ENCODE assay signal across 25 cellular contexts in genomic region chr6:82750570-82750969, GRCh38.
DNase-seq lines count a peak whose midpoint lies in the region; ATAC-seq and TF ChIP-seq lines count a peak whose summit lies in the region.
"Had no signal": no experiment of that assay in that cellular context is flagged by ENCODE, and none has a peak within 500 bp of the region (broad histone marks: within the 10 kb centered on the region; RNA-seq: fewer than 3 reads in every experiment).

No MANE protein-coding gene starts in this region.

- no peak overlapping the region for H4K91ac ChIP-seq in mesenchymal stem cell (ENCODE audit: low read length)

- no peak for ATAC-seq in GM18519 (IDR thresholded peaks at IDR 0.05; ENCODE audit: low FRiP score, unreplicated experiment)
- ATAC-seq: stimulated activated naive CD8-positive, alpha-beta T cell treated with anti-CD3 and anti-CD28 coated beads, Interleukin-15, amount 100 ng/mL, for 72 hours had no signal

- no peak overlapping the region for H3K18ac ChIP-seq in mesenchymal stem cell (ENCODE audit: low read depth in 1 of 2, low read length in 2 of 2)

- H3K27ac ChIP-seq in mesenchymal stem cell (ENCODE audit: low read length, poor library complexity, severe bottlenecking) (peak overlapping the region; percentile 26), spleen (no peak overlapping the region), mammary epithelial cell (ENCODE audit: insufficient read depth, low read depth, low read length) (no peak overlapping the region)
- H3K27ac ChIP-seq: esophagus squamous epithelium, hepatocyte, parathyroid adenoma had no signal

- H2AFZ ChIP-seq in mesenchymal stem cell (ENCODE audit: low read depth, low read length) (no peak overlapping the region), mammary epithelial cell (ENCODE audit: low read depth, low read length) (no peak overlapping the region)
- H2AFZ ChIP-seq: hepatocyte, parathyroid adenoma had no signal

- no peak overlapping the region for H3K4ac ChIP-seq in mesenchymal stem cell (ENCODE audit: low read depth in 1 of 2, low read length in 2 of 2)

- no peaks in the 10 kb centered on the region for H3K27me3 ChIP-seq in mesenchymal stem cell (ENCODE audit: control insufficient read depth in 1 of 2, insufficient read depth in 1 of 2, low read length in 2 of 2)
- no peaks in the 10 kb centered on the region for H3K27me3 ChIP-seq in spleen (replicated peaks in 1 of 7)
- H3K27me3 ChIP-seq in mammary epithelial cell (ENCODE audit: insufficient read depth, low read length): peaks cover 8% of the 10 kb centered on the region
- H3K27me3 ChIP-seq: esophagus squamous epithelium, hepatocyte had no signal

- H2BK5ac ChIP-seq in mesenchymal stem cell (ENCODE audit: low read depth, low read length, poor library complexity, severe bottlenecking): no peak overlapping the region

- H4K20me1 ChIP-seq in mammary epithelial cell (ENCODE audit: insufficient read depth, low read length): no peaks in the 10 kb centered on the region

- no peak overlapping the region for H2BK120ac ChIP-seq in mesenchymal stem cell (ENCODE audit: low read depth, low read length)

- H2BK12ac ChIP-seq in mesenchymal stem cell (ENCODE audit: low read length in 2 of 2): no peak overlapping the region

- dilution Hi-C loops in mammary epithelial cell (cut with HindIII; ENCODE audit: low sequenced_read_pairs): no loop called here

- no peaks in the 10 kb centered on the region for H3K79me1 ChIP-seq in mesenchymal stem cell (replicated peaks; ENCODE audit: low read length, poor library complexity, severe bottlenecking)

- no peak overlapping the region for H3K4me2 ChIP-seq in mesenchymal stem cell (ENCODE audit: low read length, poor library complexity, severe bottlenecking)
- H3K4me2 ChIP-seq in mammary epithelial cell (ENCODE audit: insufficient read depth, low read depth, low read length): no peak overlapping the region
- H3K4me2 ChIP-seq: hepatocyte had no signal

- H3K36me3 ChIP-seq in mesenchymal stem cell (ENCODE audit: control insufficient read depth in 1 of 2, insufficient read depth in 2 of 2, low read depth in 1 of 2, low read length in 2 of 2) (no peaks in the 10 kb centered on the region), spleen (no peaks in the 10 kb centered on the region), mammary epithelial cell (ENCODE audit: insufficient read depth, low read length) (no peaks in the 10 kb centered on the region)
- H3K36me3 ChIP-seq: esophagus squamous epithelium had no signal

- CTCF ChIA-PET in mammary epithelial cell (lab: Charles Lee; ENCODE audit: low non-redundant PET): no interaction called here

- no peak overlapping the region for H2AK5ac ChIP-seq in mesenchymal stem cell (ENCODE audit: low read length, severe bottlenecking)

- H3K4me1 ChIP-seq in mesenchymal stem cell (ENCODE audit: control insufficient read depth, insufficient read depth, low read depth, low read length) (no peaks in the 10 kb centered on the region), spleen (no peaks in the 10 kb centered on the region), mammary epithelial cell (ENCODE audit: insufficient read depth, low read length) (no peaks in the 10 kb centered on the region)
- H3K4me1 ChIP-seq: esophagus squamous epithelium, parathyroid adenoma had no signal

- no peak overlapping the region for H4K8ac ChIP-seq in mesenchymal stem cell (ENCODE audit: low read length)

- TF ChIP-seq POLR2A in spleen (IDR thresholded peaks at IDR 0.05): no peak

- no peak overlapping the region for H3K14ac ChIP-seq in mesenchymal stem cell (ENCODE audit: low read length in 2 of 2)

- H3K4me3 ChIP-seq in mesenchymal stem cell (ENCODE audit: insufficient read depth in 1 of 2, low read depth in 1 of 2, low read length in 2 of 2): no peak overlapping the region
- no peak overlapping the region for H3K4me3 ChIP-seq in spleen
- no peak overlapping the region for H3K4me3 ChIP-seq in mammary epithelial cell (replicated peaks in 1 of 3; ENCODE audit: insufficient read depth in 1 of 3, low read depth in 2 of 3, low read length in 3 of 3)
- H3K4me3 ChIP-seq: esophagus squamous epithelium, hepatocyte, lung had no signal

- no peak overlapping the region for H2BK15ac ChIP-seq in mesenchymal stem cell (ENCODE audit: low read depth, poor library complexity, severe bottlenecking)

- no peak overlapping the region for H3K23ac ChIP-seq in mesenchymal stem cell (ENCODE audit: low read length in 2 of 2)

- peak; percentile 31 for DNase-seq in AG08396 (ENCODE audit: low spot score)
- peak; percentile 40 for DNase-seq in HCEC 1CT
- DNase-seq in astrocyte of the hippocampus (ENCODE audit: low read depth, low spot score): peak; percentile 68
- DNase-seq in mesenchymal stem cell: no peak
- no peak for DNase-seq in spleen
- no peak for DNase-seq in mammary epithelial cell
- no peak for DNase-seq in NCI-H2081 (lab: John Stamatoyannopoulos, UW)
- DNase-seq: activated CD4-positive, alpha-beta T cell treated with anti-CD3 and anti-CD28 coated beads, Interleukin-2, amount 10 ng/mL, durations not matched to agents 7 days and 5 days; activated CD8-positive, alpha-beta memory T cell treated with anti-CD3 and anti-CD28 coated beads, Interleukin-2, amount 50 U/mL, for 4 hours; activated effector memory CD4-positive, alpha-beta T cell treated with anti-CD3 and anti-CD28 coated beads, Interleukin-2, amount 50 U/mL, for 16 hours; CD4-positive, alpha-beta memory T cell; effector memory CD4-positive, alpha-beta T cell; esophagus squamous epithelium; islet precursor cell; Karpas-422; NCI-H1105 treated with DMSO at 0.1 percent for 48 hours; NCI-H2107; NCI-H524 treated with DMSO at 0.1 percent for 48 hours; SHP77 treated with DMSO at 0.1 percent for 48 hours; stimulated activated CD4-positive, alpha-beta T cell treated with anti-CD3 and anti-CD28 coated beads, Interleukin-2, amount 100 ng/mL, for 48 hours; stimulated activated naive CD8-positive, alpha-beta T cell treated with anti-CD3 and anti-CD28 coated beads, Interleukin-15, amount 100 ng/mL, for 72 hours had no signal

- TF ChIP-seq CTCF in spleen (IDR thresholded peaks at IDR 0.05 in 8 of 11, conservative IDR thresholded peaks at IDR 0.05 in 3 of 11): no peak
- no peak for TF ChIP-seq CTCF in mammary epithelial cell (conservative IDR thresholded peaks at IDR 0.05 in 1 of 2, IDR thresholded peaks at IDR 0.05 in 1 of 2; ENCODE audit: extremely low read depth in 1 of 2, insufficient read depth in 1 of 2, low read depth in 1 of 2, low read length in 2 of 2)

- in situ Hi-C loops in mammary epithelial cell (cut with MboI; ENCODE audit: low sequenced_read_pairs in 2 of 2): no loop called here

- WGBS in mesenchymal stem cell: 80% methylated on average over 2 of the region's 4 CpGs
- 48 to 70% (median 66%) methylated on average over 4 of the region's 4 CpGs for WGBS in spleen, 5 donors
- 50% methylated on average over 4 of the region's 4 CpGs for WGBS in mammary epithelial cell (ENCODE audit: low coverage, missing lambda C conversion rate)

- H3K9me3 ChIP-seq in mesenchymal stem cell (ENCODE audit: control insufficient read depth, low read length) (no peaks in the 10 kb centered on the region), spleen (no peaks in the 10 kb centered on the region), mammary epithelial cell (replicated peaks; ENCODE audit: insufficient read depth, low read length) (no peaks in the 10 kb centered on the region)
- H3K9me3 ChIP-seq: esophagus squamous epithelium had no signal

- H3K9ac ChIP-seq in mesenchymal stem cell (ENCODE audit: low read length) (no peak overlapping the region), mammary epithelial cell (ENCODE audit: insufficient read depth, low read length) (no peak overlapping the region)
- H3K9ac ChIP-seq: parathyroid adenoma had no signal

- H3K79me2 ChIP-seq in mammary epithelial cell (ENCODE audit: insufficient read depth, low read length): no peaks in the 10 kb centered on the region
- H3K79me2 ChIP-seq: hepatocyte, parathyroid adenoma had no signal

- no TSS peak for BruUV-seq in mammary epithelial cell (replicated peaks; lab: Mats Ljungman, UMichigan)

- intact Hi-C loops in spleen (cut with DNase I; ENCODE audit: low total_unique reads) (no loop called here), mammary epithelial cell (cut with micrococcal nuclease) (no loop called here)

Comparison
In these comparisons a context has a peak if more than half of its experiments do, and no peak if none do; other contexts are left out.
1. DNase-seq: peak in AG08396 (single experiment), HCEC 1CT (single experiment) and astrocyte of the hippocampus (single experiment); none in mesenchymal stem cell (single experiment), spleen (single experiment), mammary epithelial cell (single experiment) and NCI-H2081 (0 of 2).